ENCODE assay signal across 15 cellular contexts in genomic region chr6:31125162-31125561, GRCh38. TPM values are rescaled to one million over a fixed set of nuclear protein-coding genes. Genes with fewer than 3 reads are reported as not detected.
DNase-seq lines count a peak whose midpoint lies in the region; ATAC-seq and TF ChIP-seq lines count a peak whose summit lies in the region.
"Had no signal": no experiment of that assay in that cellular context is flagged by ENCODE, and none has a peak within 500 bp of the region (broad histone marks: within the 10 kb centered on the region; RNA-seq: fewer than 3 reads in every experiment).

No MANE protein-coding gene starts in this region.

- H3K27me3 ChIP-seq in ACC112 (ENCODE audit: insufficient read depth, low read length) (0 out of 2 replicates have a peak, but pooled peaks cover 7% of the 10 kb centered on the region), MG63 (no peaks in the 10 kb centered on the region), endodermal cell (ENCODE audit: control insufficient read depth, insufficient read depth, low read length, poor library complexity, severe bottlenecking) (no peaks in the 10 kb centered on the region)

- TF ChIP-seq POLR2A in GM18505 (IDR thresholded peaks at IDR 0.05; ENCODE audit: borderline replicate concordance, extremely low read depth, insufficient read depth, insufficient read length) = no peak

- no peak overlapping the region for H2AFZ ChIP-seq in ACC112 (ENCODE audit: low read length, unreplicated experiment)

- DNase-seq in MG63 = peak; percentile 62
- peak; percentile 67 for DNase-seq in endodermal cell
- peak; percentile 67 to 76 for DNase-seq in lung microvascular endothelial cell (ENCODE audit: low read depth in 2 of 2)
- DNase-seq in NCI-H1092 (lab: John Stamatoyannopoulos, UW) = no peak
- DNase-seq in GF-D8 (lab: John Stamatoyannopoulos, UW) = no peak
- DNase-seq in NCI-H524 treated with DMSO at 0.1 percent for 48 hours (lab: John Stamatoyannopoulos, UW) = no peak
- DNase-seq: activated CD8-positive, alpha-beta T cell treated with anti-CD3 and anti-CD28 coated beads for 36 hours; activated naive CD4-positive, alpha-beta T cell treated with Interleukin-2 at 50 U/mL for 16 hours; Karpas-422; stimulated activated CD4-positive, alpha-beta T cell treated with anti-CD3 and anti-CD28 coated beads, Interleukin-2, amount 100 ng/mL, for 48 hours had no signal

- peaks cover 42% of the 10 kb centered on the region for H3K4me1 Mint-ChIP-seq in endodermal cell

- H3K9me3 ChIP-seq in MG63 (no peaks in the 10 kb centered on the region), endodermal cell (ENCODE audit: control insufficient read depth, low read length) (no peaks in the 10 kb centered on the region)

- no peak for TF ChIP-seq CTCF in endodermal cell (conservative IDR thresholded peaks at IDR 0.05)

- WGBS in endodermal cell (ENCODE audit: insufficient coverage in 1 of 2, insufficient read length in 1 of 2), 2 experiments = 72 to 95% methylated on average over 2 to 8 of the region's 8 CpGs

- no peaks in the 10 kb centered on the region for H3K36me3 Mint-ChIP-seq in endodermal cell (ENCODE audit: low read depth)

- H3K79me2 ChIP-seq in ACC112 (ENCODE audit: control insufficient read depth, insufficient read depth, low read length, unreplicated experiment) = no peaks in the 10 kb centered on the region

- no peak overlapping the region for H3K4me3 Mint-ChIP-seq in endodermal cell
- H3K4me3 Mint-ChIP-seq: activated CD8-positive, alpha-beta T cell treated with anti-CD3 and anti-CD28 coated beads for 36 hours; neural crest cell; stimulated activated naive CD8-positive, alpha-beta T cell treated with anti-CD3 and anti-CD28 coated beads, Interleukin-15, Interleukin-2, amounts not matched to agents 100 ng/mL and 50 ng/mL, for 24 hours; T-helper 1 cell treated with Interleukin-12 subunit alpha and Interleukin-12 subunit beta and Interleukin-4 antibody, amounts not matched to agents 30 μg/mL and 1 μg/mL, for 36 hours had no signal

- H3K36me3 ChIP-seq in ACC112 (ENCODE audit: insufficient read depth, low read length) (no peaks in the 10 kb centered on the region), MG63 (no peaks in the 10 kb centered on the region), endodermal cell (ENCODE audit: control insufficient read depth, insufficient read depth, low read length) (no peaks in the 10 kb centered on the region)

- no peak for ATAC-seq in GM18505 (IDR thresholded peaks at IDR 0.05; ENCODE audit: unreplicated experiment)
- ATAC-seq: activated CD8-positive, alpha-beta T cell treated with anti-CD3 and anti-CD28 coated beads for 36 hours had no signal

- H3K27ac Mint-ChIP-seq in endodermal cell = peak overlapping the region; percentile 87
- H3K27ac Mint-ChIP-seq: activated CD8-positive, alpha-beta T cell treated with anti-CD3 and anti-CD28 coated beads for 36 hours; stimulated activated naive CD8-positive, alpha-beta T cell treated with anti-CD3 and anti-CD28 coated beads, Interleukin-15, Interleukin-2, amounts not matched to agents 100 ng/mL and 50 ng/mL, for 24 hours; T-helper 1 cell treated with Interleukin-12 subunit alpha and Interleukin-12 subunit beta and Interleukin-4 antibody, amounts not matched to agents 30 μg/mL and 1 μg/mL, for 36 hours had no signal

- no peak overlapping the region for H3K9ac ChIP-seq in endodermal cell (ENCODE audit: extremely low read depth, low read length, poor library complexity, severe bottlenecking)

- H3K27ac ChIP-seq in ACC112 (ENCODE audit: low read depth, low read length) = peak overlapping the region; percentile 35; the same call in 1 of the 2 replicates
- no peak overlapping the region for H3K27ac ChIP-seq in endodermal cell (ENCODE audit: low read depth, low read length)

- 0 out of 2 replicates have a peak overlapping the region, but pooled peaks have one; percentile 7 for H3K4me3 ChIP-seq in ACC112 (ENCODE audit: low read depth, low read length)
- H3K4me3 ChIP-seq in MG63 = no peak overlapping the region
- no peak overlapping the region for H3K4me3 ChIP-seq in endodermal cell (ENCODE audit: low read length)

- H3K9me3 Mint-ChIP-seq in endodermal cell = no peaks in the 10 kb centered on the region
- H3K9me3 Mint-ChIP-seq: activated CD8-positive, alpha-beta T cell treated with anti-CD3 and anti-CD28 coated beads for 36 hours; neural crest cell; stimulated activated naive CD8-positive, alpha-beta T cell treated with anti-CD3 and anti-CD28 coated beads, Interleukin-15, Interleukin-2, amounts not matched to agents 100 ng/mL and 50 ng/mL, for 24 hours; T-helper 1 cell treated with Interleukin-12 subunit alpha and Interleukin-12 subunit beta and Interleukin-4 antibody, amounts not matched to agents 30 μg/mL and 1 μg/mL, for 36 hours had no signal

- H3K4me1 ChIP-seq in ACC112 (ENCODE audit: control insufficient read depth, insufficient read depth, low read length, unreplicated experiment) (peaks cover 45% of the 10 kb centered on the region), endodermal cell (ENCODE audit: control insufficient read depth, insufficient read depth, low read length) (peaks cover 19% of the 10 kb centered on the region)

- peaks cover 4% of the 10 kb centered on the region for H3K27me3 Mint-ChIP-seq in endodermal cell (ENCODE audit: insufficient read depth)

RNA-seq across cellular contexts. Expression of gene CDSN, which starts 4.9 kb away (rescaled TPM):
- total RNA-seq in MG63 (2014; rRNA removed; shearing (Covaris generic); ENCODE audit: low replicate concordance) = not detected in 2 replicates
- total RNA-seq in endodermal cell (not detected), lung microvascular endothelial cell (under 0.01 TPM in 1 of 2 replicates, not detected in the other)
- polyA plus RNA-seq in endodermal cell (2013, experiment 1 of 2) = not detected
- not detected for polyA plus RNA-seq in endodermal cell (2013, experiment 2 of 2)
- total RNA-seq: activated CD8-positive, alpha-beta T cell treated with anti-CD3 and anti-CD28 coated beads for 36 hours; neural crest cell had no signal

RNA-seq across cellular contexts. Expression of gene PSORS1C1, which starts 10.6 kb away (rescaled TPM):
- not detected in 2 replicates for total RNA-seq in MG63 (2014; rRNA removed; shearing (Covaris generic); ENCODE audit: low replicate concordance)
- total RNA-seq in endodermal cell (1 to 10 TPM; 1.1 to 1.2 TPM), lung microvascular endothelial cell (2.6 and 6.7 TPM in 2 replicates)
- not detected for polyA plus RNA-seq in endodermal cell (2013, experiment 1 of 2)
- not detected for polyA plus RNA-seq in endodermal cell (2013, experiment 2 of 2)
- total RNA-seq: activated CD8-positive, alpha-beta T cell treated with anti-CD3 and anti-CD28 coated beads for 36 hours; neural crest cell had no signal

RNA-seq across cellular contexts. Expression of gene C6orf15, which starts 12.8 kb away (rescaled TPM):
- 0.91 TPM in 1 of 2 replicates, not detected in the other for total RNA-seq in MG63 (2014; rRNA removed; shearing (Covaris generic); ENCODE audit: low replicate concordance)
- total RNA-seq in endodermal cell (not detected), lung microvascular endothelial cell (not detected in 2 replicates)
- not detected for polyA plus RNA-seq in endodermal cell (2013, experiment 1 of 2)
- polyA plus RNA-seq in endodermal cell (2013, experiment 2 of 2) = not detected
- total RNA-seq: activated CD8-positive, alpha-beta T cell treated with anti-CD3 and anti-CD28 coated beads for 36 hours; neural crest cell had no signal

RNA-seq across cellular contexts. Expression of gene PSORS1C2, which starts 13.7 kb away (rescaled TPM):
- not detected in 2 replicates for total RNA-seq in MG63 (2014; rRNA removed; shearing (Covaris generic); ENCODE audit: low replicate concordance)
- total RNA-seq in endodermal cell (not detected), lung microvascular endothelial cell (not detected in 2 replicates)
- not detected for polyA plus RNA-seq in endodermal cell (2013, experiment 1 of 2)
- polyA plus RNA-seq in endodermal cell (2013, experiment 2 of 2) = not detected
- total RNA-seq: activated CD8-positive, alpha-beta T cell treated with anti-CD3 and anti-CD28 coated beads for 36 hours; neural crest cell had no signal

RNA-seq across cellular contexts. Expression of gene CCHCR1, which starts 32.4 kb away (rescaled TPM):
- 9.6 and 21.7 TPM in 2 replicates for total RNA-seq in MG63 (2014; rRNA removed; shearing (Covaris generic); ENCODE audit: low replicate concordance)
- total RNA-seq in endodermal cell (10 to 100 TPM; 56.5 to 73.6 TPM), lung microvascular endothelial cell (7.7 and 8.7 TPM in 2 replicates)
- 31.6 TPM for polyA plus RNA-seq in endodermal cell (2013, experiment 1 of 2)
- polyA plus RNA-seq in endodermal cell (2013, experiment 2 of 2) = 31.4 TPM

Comparison
In these comparisons a context has a peak if more than half of its experiments do, and no peak if none do; other contexts are left out.
1. DNase-seq: peak in MG63 (single experiment), endodermal cell (single experiment) and lung microvascular endothelial cell (2 of 2); none in NCI-H1092 (single experiment), GF-D8 (single experiment) and NCI-H524 treated with DMSO at 0.1 percent for 48 hours (single experiment).